In genomic region chr6:132109752-132110151, GRCh38 we compare ENCODE assay signal across 7 cellular contexts.
DNase-seq lines count a peak whose midpoint lies in the region; TF ChIP-seq lines count a peak whose summit lies in the region.
"Not testable (repeated sequence)": the region's sequence is repeated elsewhere in the genome, so short reads cannot be mapped to it uniquely, and the experiment has no call there.

No MANE protein-coding gene starts in this region.

- DNase-seq in Caki2 (ENCODE audit: low read depth) (peak; percentile 37), ELF-1 (ENCODE audit: low read depth, low spot score) (peak; percentile 34), NCI-H226 (peak; percentile 26), endodermal cell (peak; percentile 58), mesendoderm (peak; percentile 55)
- DNase-seq in SK-N-SH = not testable (repeated sequence)

- not testable (repeated sequence) for H3K4me2 ChIP-seq in SK-N-SH; mesendoderm (ENCODE audit: low read length)

- H2BK5ac ChIP-seq in mesendoderm (ENCODE audit: low read length) = not testable (repeated sequence)

- H3K4me3 Mint-ChIP-seq in endodermal cell = not testable (repeated sequence)

- H3K9me2 ChIP-seq in SK-N-SH = not testable (repeated sequence)

- not testable (repeated sequence) for H3K4me1 ChIP-seq in HEK293 (ENCODE audit: control insufficient read depth, insufficient read depth, low read length); SK-N-SH (ENCODE audit: control insufficient read depth in 1 of 2, insufficient read depth in 2 of 2, low read depth in 1 of 2, low read length in 1 of 2); endodermal cell (ENCODE audit: control insufficient read depth, insufficient read depth, low read length); mesendoderm (ENCODE audit: control insufficient read depth, low read depth, low read length)

- in situ Hi-C loops in Caki2 (cut with HindIII; ENCODE audit: low pct_unique_long_range_greater_than_20kb, low sequenced_read_pairs) = not testable (repeated sequence)

- H3K4me3 ChIP-seq in HEK293 (ENCODE audit: low read depth, low read length); SK-N-SH (ENCODE audit: low read depth in 2 of 2, low read length in 1 of 2); endodermal cell (ENCODE audit: low read length); mesendoderm (ENCODE audit: low read length): not testable (repeated sequence)

- not testable (repeated sequence) for H3K23ac ChIP-seq in mesendoderm (ENCODE audit: low read length)

- not testable (repeated sequence) for H2BK120ac ChIP-seq in mesendoderm (ENCODE audit: low read depth, low read length)

- H3F3A ChIP-seq in SK-N-SH (replicated peaks; ENCODE audit: insufficient read depth) = not testable (repeated sequence)

- not testable (repeated sequence) for H4K8ac ChIP-seq in mesendoderm (ENCODE audit: low read depth, low read length)

- not testable (repeated sequence) for H3K9ac ChIP-seq in SK-N-SH; endodermal cell (ENCODE audit: extremely low read depth, low read length, poor library complexity, severe bottlenecking); mesendoderm (ENCODE audit: low read length)

- not testable (repeated sequence) for H3K27ac ChIP-seq in HEK293 (ENCODE audit: extremely low read depth, low read depth, low read length); SK-N-SH (ENCODE audit: low read depth in 2 of 2, low read length in 1 of 2); endodermal cell (ENCODE audit: low read depth, low read length); mesendoderm (ENCODE audit: low read depth, low read length)

- not testable (repeated sequence) for H3K79me1 ChIP-seq in mesendoderm (ENCODE audit: low read length)

- POLR2A ChIA-PET in HEK293 (lab: Yijun Ruan, JAX); SK-N-SH (lab: Yijun Ruan, JAX): not testable (repeated sequence)

- not testable (repeated sequence) for H3K9me3 ChIP-seq in HEK293 (ENCODE audit: control insufficient read depth, insufficient read depth, low read depth, low read length); SK-N-SH
- H3K9me3 ChIP-seq in endodermal cell (ENCODE audit: control insufficient read depth, low read length) = peaks cover 23% of the 10 kb centered on the region

- not testable (repeated sequence) for H3K4ac ChIP-seq in mesendoderm (ENCODE audit: low read depth, low read length)

- H3K18ac ChIP-seq in mesendoderm (ENCODE audit: low read length) = not testable (repeated sequence)

- not testable (repeated sequence) for H3K27me3 Mint-ChIP-seq in endodermal cell (ENCODE audit: insufficient read depth)

- H3K79me2 ChIP-seq in SK-N-SH (ENCODE audit: insufficient read depth); mesendoderm (ENCODE audit: control insufficient read depth, insufficient read depth, low read length): not testable (repeated sequence)

- not testable (repeated sequence) for H3K27ac Mint-ChIP-seq in endodermal cell

- H3K9me3 Mint-ChIP-seq in endodermal cell = peaks cover 35% of the 10 kb centered on the region

- not testable (repeated sequence) for TF ChIP-seq EP300 in SK-N-SH (IDR thresholded peaks at IDR 0.05; ENCODE audit: borderline replicate concordance in 1 of 2, low read depth in 1 of 2, low read length in 1 of 2)

- H2AFZ ChIP-seq in SK-N-SH (ENCODE audit: low read depth) = not testable (repeated sequence)

- CTCF ChIA-PET in HEK293 (lab: Yijun Ruan, JAX); SK-N-SH (lab: Yijun Ruan, JAX): not testable (repeated sequence)

- not testable (repeated sequence) for H2BK15ac ChIP-seq in mesendoderm (replicated peaks; ENCODE audit: low read depth)

- H4K5ac ChIP-seq in mesendoderm (ENCODE audit: low read length) = not testable (repeated sequence)

- not testable (repeated sequence) for H3K4me1 Mint-ChIP-seq in endodermal cell

- H3K27me3 ChIP-seq in SK-N-SH (ENCODE audit: insufficient read depth); endodermal cell (ENCODE audit: control insufficient read depth, insufficient read depth, low read length, poor library complexity, severe bottlenecking); mesendoderm (ENCODE audit: insufficient read depth, low read length, poor library complexity): not testable (repeated sequence)

- H4K20me1 ChIP-seq in SK-N-SH (ENCODE audit: insufficient read depth) = not testable (repeated sequence)

- peaks cover 11% of the 10 kb centered on the region for H3K36me3 Mint-ChIP-seq in endodermal cell (ENCODE audit: low read depth)

- H2AK5ac ChIP-seq in mesendoderm (ENCODE audit: low read length) = not testable (repeated sequence)

- not testable (repeated sequence) for H3K36me3 ChIP-seq in HEK293 (ENCODE audit: control insufficient read depth in 2 of 2, insufficient read depth in 1 of 2, low read length in 2 of 2); SK-N-SH (replicated peaks in 1 of 2; ENCODE audit: control insufficient read depth in 1 of 2, insufficient read depth in 2 of 2, low read length in 1 of 2); endodermal cell (ENCODE audit: control insufficient read depth, insufficient read depth, low read length); mesendoderm (ENCODE audit: control insufficient read depth, insufficient read depth, low read length)

- TF ChIP-seq CTCF in HEK293 (tag by site-specific recombination; IDR thresholded peaks at IDR 0.05); SK-N-SH (IDR thresholded peaks at IDR 0.05); endodermal cell (conservative IDR thresholded peaks at IDR 0.05): not testable (repeated sequence)

- WGBS in SK-N-SH (ENCODE audit: low lambda C conversion rate) = 40% methylated on average over 6 of the region's 6 CpGs
- 91 to 100% methylated on average over 3 to 6 of the region's 6 CpGs for WGBS in endodermal cell (ENCODE audit: insufficient coverage in 1 of 2, insufficient read length in 1 of 2), 2 experiments
- WGBS in mesendoderm (ENCODE audit: extremely low coverage, insufficient coverage, low lambda C conversion rate) = no CpG with 5 or more reads among the region's 6 CpGs

- H3K56ac ChIP-seq in mesendoderm (ENCODE audit: low read length) = not testable (repeated sequence)

- TF ChIP-seq RAD21 in SK-N-SH (IDR thresholded peaks at IDR 0.05; ENCODE audit: low read length) = not testable (repeated sequence)

TF ChIP-seq in HEK293, 187 proteins besides CTCF, POLR2A, EP300 and RAD21:
- peak; percentile 97 for TF ChIP-seq SETDB1 (IDR thresholded peaks at IDR 0.05; ENCODE audit: insufficient read length, low read length)
- TF ChIP-seq ZNF510 (tag by site-specific recombination; IDR thresholded peaks at IDR 0.05; ENCODE audit: insufficient replicate concordance) = peak; percentile 54
- TF ChIP-seq ZNF626 (tag by site-specific recombination; IDR thresholded peaks at IDR 0.05) = peak; percentile 74; the same call in 1 of the 2 replicates
- peak; percentile 84; the same call in 1 of the 2 replicates for TF ChIP-seq TRIM28 (IDR thresholded peaks at IDR 0.05; ENCODE audit: borderline replicate concordance, low read length)

TF ChIP-seq in SK-N-SH, 30 proteins besides CTCF, POLR2A, EP300 and RAD21:
- TF ChIP-seq, protein P1, sequence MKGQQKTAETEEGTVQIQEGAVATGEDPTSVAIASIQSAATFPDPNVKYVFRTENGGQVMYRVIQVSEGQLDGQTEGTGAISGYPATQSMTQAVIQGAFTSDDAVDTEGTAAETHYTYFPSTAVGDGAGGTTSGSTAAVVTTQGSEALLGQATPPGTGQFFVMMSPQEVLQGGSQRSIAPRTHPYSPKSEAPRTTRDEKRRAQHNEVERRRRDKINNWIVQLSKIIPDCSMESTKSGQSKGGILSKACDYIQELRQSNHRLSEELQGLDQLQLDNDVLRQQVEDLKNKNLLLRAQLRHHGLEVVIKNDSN (IDR thresholded peaks at IDR 0.05; ENCODE audit: borderline replicate concordance, low read depth) = 0 out of 2 replicates have a peak, but pooled peaks have one; percentile 9
TF ChIP-seq in SK-N-SH: peak in this region for 1; not testable (repeated sequence) for 29.
